In genomic region chr6:97726378-97726777, GRCh38 we compare ENCODE assay signal across 16 cellular contexts.
A peak's percentile ranks its signal among the peaks of the same experiment; 100 is the strongest.
DNase-seq lines count a peak whose midpoint lies in the region; ATAC-seq and TF ChIP-seq lines count a peak whose summit lies in the region.
"Had no signal": no experiment of that assay in that cellular context is flagged by ENCODE, and none has a peak within 500 bp of the region (broad histone marks: within the 10 kb centered on the region; RNA-seq: fewer than 3 reads in every experiment).

No MANE protein-coding gene starts in this region.

- H3K9me3 ChIP-seq in right atrium auricular region, result no peaks in the 10 kb centered on the region

- ATAC-seq in SK-N-SH treated with all-trans-retinoic acid at 6 μM for 48 hours, result peak; percentile 57; the same call in 1 of the 3 replicates
- no peak for ATAC-seq in HG03520 (IDR thresholded peaks at IDR 0.05; ENCODE audit: unreplicated experiment)

- H3K27me3 ChIP-seq in right atrium auricular region, result no peaks in the 10 kb centered on the region

- DNase-seq in COR-L47 (lab: John Stamatoyannopoulos, UW) (peak; percentile 49), LHCN-M2 (ENCODE audit: low read depth) (peak; percentile 2), iPS DF 4.7 (ENCODE audit: extremely low read depth, low spot score) (peak; percentile 7), NCI-H2171 treated with DMSO at 0.1 percent for 48 hours (lab: John Stamatoyannopoulos, UW) (no peak), cerebellum (ENCODE audit: low spot score) (no peak), right atrium auricular region (ENCODE audit: low spot score) (no peak)
- DNase-seq: activated CD8-positive, alpha-beta memory T cell treated with anti-CD3 and anti-CD28 coated beads, Interleukin-2, amount 50 U/mL, for 4 hours; activated naive CD8-positive, alpha-beta T cell treated with anti-CD3 and anti-CD28 coated beads, Interleukin-2, amount 10 ng/mL, durations not matched to agents 7 days and 5 days; cortex of kidney; KG1; kidney; NCI-H226; SIG-M5; substantia nigra had no signal

- H3K27ac ChIP-seq in right atrium auricular region, result no peak overlapping the region

- H3K4me3 ChIP-seq in right atrium auricular region, result no peak overlapping the region

- no peak for TF ChIP-seq CTCF in right atrium auricular region (IDR thresholded peaks at IDR 0.05)

- no peaks in the 10 kb centered on the region for H3K4me1 ChIP-seq in right atrium auricular region

- no peaks in the 10 kb centered on the region for H3K36me3 ChIP-seq in right atrium auricular region

TF ChIP-seq in SK-N-SH treated with all-trans-retinoic acid at 6 μM for 48 hours, 23 proteins besides CTCF, POLR2A, EP300 and RAD21:
- no peak for TF ChIP-seq RARB (CRISPR knock-in tag; IDR thresholded peaks at IDR 0.05)
- no peak for TF ChIP-seq ZFP3 (CRISPR knock-in tag; IDR thresholded peaks at IDR 0.05)

Comparison
In these comparisons a context has a peak if more than half of its experiments do, and no peak if none do; other contexts are left out.
1. DNase-seq: peak in COR-L47 (single experiment), LHCN-M2 (single experiment) and iPS DF 4.7 (single experiment); none in NCI-H2171 treated with DMSO at 0.1 percent for 48 hours (single experiment), cerebellum (single experiment) and right atrium auricular region (single experiment).